ENCODE assay signal across 8 cellular contexts in the genomic region with DNA sequence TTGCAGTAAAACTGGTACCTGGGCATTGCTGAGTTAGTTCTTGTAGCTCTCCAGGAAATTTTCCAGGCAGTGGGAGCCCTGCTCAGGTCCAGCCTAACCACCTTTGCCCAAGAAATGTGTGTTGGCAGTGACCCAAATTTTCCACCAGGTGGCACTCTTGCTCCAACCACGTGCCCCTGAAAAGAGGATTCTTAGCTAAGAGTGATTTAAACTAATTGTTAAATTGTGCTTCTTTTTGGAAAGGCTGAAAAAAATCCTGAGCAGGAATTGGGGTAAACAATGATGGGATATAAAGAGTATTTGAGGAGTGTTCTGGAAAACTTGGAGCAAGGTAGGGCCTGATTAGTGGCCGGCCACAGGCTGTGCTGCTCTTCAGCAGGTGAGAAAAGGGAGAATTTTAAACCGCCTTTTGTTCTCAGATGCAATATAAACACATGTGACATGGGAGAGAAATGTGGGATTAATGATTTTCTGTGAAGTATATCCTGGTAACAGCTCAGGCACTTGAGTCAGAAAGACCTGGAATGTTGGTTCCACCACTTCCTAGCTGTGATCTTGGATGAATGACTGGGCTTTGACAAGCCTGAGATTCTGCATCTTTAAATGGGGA.
A peak's percentile ranks its signal among the peaks of the same experiment; 100 is the strongest.
DNase-seq lines count a peak whose midpoint lies in the region; ATAC-seq and TF ChIP-seq lines count a peak whose summit lies in the region.

No MANE protein-coding gene starts in this region.

- peak; percentile 57 for DNase-seq in ACHN
- peak; percentile 37 for DNase-seq in GM19238 (ENCODE audit: insufficient read length, low spot score)
- peak; percentile 35 for DNase-seq in NCI-H1105 treated with DMSO at 0.1 percent for 48 hours (lab: John Stamatoyannopoulos, UW)
- peak; percentile 68 for DNase-seq in UCSD-AML1 (lab: John Stamatoyannopoulos, UW; ENCODE audit: unreplicated experiment)
- DNase-seq in astrocyte of the spinal cord (ENCODE audit: low read depth, low spot score), result peak; percentile 77
- peak in 46 of 51 donors; percentile 9 to 85 (median 50) for DNase-seq in hypothalamus (lab: John Stamatoyannopoulos, UW)
- peak; percentile 52 to 59 for DNase-seq in gastrocnemius medialis

- no peaks in the 10 kb centered on the region for H3K9me3 ChIP-seq in gastrocnemius medialis

- H3K27ac ChIP-seq in gastrocnemius medialis, result no peak overlapping the region

- no peaks in the 10 kb centered on the region for H3K36me3 ChIP-seq in gastrocnemius medialis

- intact Hi-C loops in gastrocnemius medialis (cut with DNase I; ENCODE audit: low total_unique reads), result loop anchor here (1.0 to 5.0 kb wide), 4 partner anchors 102 to 552 kb away; no protein-coding TSS in a partner anchor

- no peak for TF ChIP-seq POLR2A in gastrocnemius medialis (IDR thresholded peaks at IDR 0.05)

- in situ Hi-C loops in ACHN (cut with HindIII; ENCODE audit: low pct_ligation_motif_present, low pct_unique_long_range_greater_than_20kb, low sequenced_read_pairs) (no loop called here), astrocyte of the spinal cord (cut with HindIII; ENCODE audit: low sequenced_read_pairs) (no loop called here), gastrocnemius medialis (cut with MboI; ENCODE audit: low sequenced_read_pairs in 4 of 4) (loop anchor here (5.0 to 10.0 kb wide), 7 partner anchors 105 to 553 kb away; no protein-coding TSS in a partner anchor)

- peak; percentile 72 to 78 for ATAC-seq in gastrocnemius medialis
- ATAC-seq in GM18870 (IDR thresholded peaks at IDR 0.05; ENCODE audit: unreplicated experiment), result no peak

- no peaks in the 10 kb centered on the region for H3K27me3 ChIP-seq in gastrocnemius medialis

- peaks cover 3 to 12% of the 10 kb centered on the region in 2 donors for H3K4me1 ChIP-seq in gastrocnemius medialis

- TF ChIP-seq CTCF in astrocyte of the spinal cord (IDR thresholded peaks at IDR 0.05; ENCODE audit: low read depth, low read length), result peak; percentile 84
- peak; percentile 79 to 94 (median 88) for TF ChIP-seq CTCF in gastrocnemius medialis (IDR thresholded peaks at IDR 0.05 in 4 of 5, conservative IDR thresholded peaks at IDR 0.05 in 1 of 5)

- H3K4me3 ChIP-seq in astrocyte of the spinal cord (ENCODE audit: low read depth, low read length) (no peak overlapping the region), gastrocnemius medialis (no peak overlapping the region)

Comparison
In these comparisons a context has a peak if more than half of its experiments do, and no peak if none do; other contexts are left out.
1. in situ Hi-C loops: an anchor here in gastrocnemius medialis (5.0 to 10.0 kb wide); none called in ACHN and astrocyte of the spinal cord.